8 cellular contexts compared by ENCODE assay signal in genomic region chr19:50024719-50025021, GRCh38. TPM values are rescaled to one million over a fixed set of nuclear protein-coding genes. Genes with fewer than 3 reads are reported as not detected.
DNase-seq lines count a peak whose midpoint lies in the region; ATAC-seq and TF ChIP-seq lines count a peak whose summit lies in the region.

No MANE protein-coding gene starts in this region.

- in situ Hi-C loops in IMR-90 (cut with MboI; ENCODE audit: low sequenced_read_pairs), result no loop called here

- no peak overlapping the region; the same call in 1 of the 2 replicates for H3K18ac ChIP-seq in IMR-90 (ENCODE audit: low read depth, low read length)

- TF ChIP-seq CTCF in IMR-90 (conservative IDR thresholded peaks at IDR 0.05; ENCODE audit: low read depth, low read length) (no peak), colonic mucosa (IDR thresholded peaks at IDR 0.05) (no peak), neural cell (IDR thresholded peaks at IDR 0.05; ENCODE audit: poor library complexity, severe bottlenecking) (no peak)

- dilution Hi-C loops in IMR-90 (cut with HindIII; ENCODE audit: low sequenced_read_pairs, unreplicated experiment), result no loop called here

- no peaks in the 10 kb centered on the region for H3K9me3 ChIP-seq in IMR-90 (ENCODE audit: control insufficient read depth, insufficient read depth, low read length)
- H3K9me3 ChIP-seq in colonic mucosa, result no peaks in the 10 kb centered on the region
- no peaks in the 10 kb centered on the region for H3K9me3 ChIP-seq in neural cell (ENCODE audit: low read length)

- H2BK20ac ChIP-seq in IMR-90 (ENCODE audit: low read depth, low read length), result no peak overlapping the region

- WGBS in IMR-90 (ENCODE audit: extremely low coverage in 2 of 2, insufficient read length in 1 of 2), 2 experiments, result 2% methylated on average over 9 of the region's 10 CpGs; no CpG with 5 or more reads in 1 of the 2 experiments

- no peaks in the 10 kb centered on the region for H3F3A ChIP-seq in neural cell (ENCODE audit: insufficient read depth, low read length, poor library complexity, severe bottlenecking)

- intact Hi-C loops in IMR-90 (cut with micrococcal nuclease) (loop anchor here (1.0 to 5.0 kb wide), 2 partner anchors 37 to 147 kb away; partner anchors contain the start of genes AKT1S1 and TBC1D17), colonic mucosa (cut with DNase I) (no loop called here)

- H3K14ac ChIP-seq in IMR-90 (replicated peaks; ENCODE audit: low read depth, low read length), result peak overlapping the region; percentile 83

- ATAC-seq in IMR-90 (ENCODE audit: low read depth), result no peak

- peak overlapping the region; percentile 31 to 86; a peak in 3 of 4 replicates for H4K8ac ChIP-seq in IMR-90 (ENCODE audit: low read depth in 2 of 2, low read length in 2 of 2)

- no peak overlapping the region for H2BK120ac ChIP-seq in IMR-90 (ENCODE audit: low read depth, low read length)

- peak overlapping the region; percentile 81 for H2BK5ac ChIP-seq in IMR-90 (ENCODE audit: low read depth, low read length, poor library complexity, severe bottlenecking)

- H3K4ac ChIP-seq in IMR-90 (ENCODE audit: low read depth, low read length), result peak overlapping the region; percentile 67

- H3K23ac ChIP-seq in IMR-90 (ENCODE audit: low read depth, low read length), result peak overlapping the region; percentile 65

- no peaks in the 10 kb centered on the region for H3K9me2 ChIP-seq in neural cell (ENCODE audit: insufficient read depth, low read length)

- peaks cover 34 to 71% of the 10 kb centered on the region in 2 experiments for H3K79me1 ChIP-seq in IMR-90 (ENCODE audit: low read depth in 1 of 2, low read length in 2 of 2)

- H3K79me2 ChIP-seq in neural cell (replicated peaks; ENCODE audit: insufficient read depth, low read length), result peaks cover 27% of the 10 kb centered on the region

- H4K5ac ChIP-seq in IMR-90 (ENCODE audit: low read depth, low read length), result no peak overlapping the region; the same call in 1 of the 2 replicates

- no TSS peak for BruUV-seq in IMR-90 (replicated peaks; lab: Mats Ljungman, UMichigan)

- H3K4me2 ChIP-seq in IMR-90 (ENCODE audit: low read depth, low read length) (peak overlapping the region; percentile 88), neural cell (ENCODE audit: low read length) (peak overlapping the region; percentile 56)

- TF ChIP-seq RAD21 in IMR-90 (IDR thresholded peaks at IDR 0.05; ENCODE audit: low read length) (no peak), neural cell (conservative IDR thresholded peaks at IDR 0.05) (no peak)

- H3K4me1 ChIP-seq in IMR-90 (ENCODE audit: control insufficient read depth, insufficient read depth, low read length), result no peaks in the 10 kb centered on the region
- peaks cover 15% of the 10 kb centered on the region for H3K4me1 ChIP-seq in colonic mucosa

- H3K27me3 ChIP-seq in IMR-90 (ENCODE audit: control insufficient read depth, insufficient read depth, low read length), result no peaks in the 10 kb centered on the region
- no peaks in the 10 kb centered on the region for H3K27me3 ChIP-seq in colonic mucosa
- no peaks in the 10 kb centered on the region for H3K27me3 ChIP-seq in neural cell (ENCODE audit: insufficient read depth, low read depth, low read length)

- peak overlapping the region; percentile 5 for H2AK5ac ChIP-seq in IMR-90 (ENCODE audit: low read depth, low read length)

- H2BK15ac ChIP-seq in IMR-90 (ENCODE audit: low read depth, low read length), result no peak overlapping the region

- POLR2A ChIA-PET in IMR-90 (lab: Charles Lee; ENCODE audit: unreplicated experiment), result no interaction called here

- no peak for TF ChIP-seq POLR2A in IMR-90 (IDR thresholded peaks at IDR 0.05; ENCODE audit: low read depth, low read length)

- peak overlapping the region; percentile 91 for H2AK9ac ChIP-seq in IMR-90 (replicated peaks; ENCODE audit: low read depth, low read length, poor library complexity)

- CTCF ChIA-PET in IMR-90 (lab: Yijun Ruan, JAX), result no interaction called here

- H3K4me3 ChIP-seq in IMR-90 (ENCODE audit: insufficient read depth, low read depth, low read length) (peak overlapping the region; percentile 65), colonic mucosa (peak overlapping the region; percentile 96), neural cell (ENCODE audit: low read length) (peak overlapping the region; percentile 93)

- H3K36me3 ChIP-seq in IMR-90 (ENCODE audit: control insufficient read depth, insufficient read depth, low read length), result peaks cover 5% of the 10 kb centered on the region
- H3K36me3 ChIP-seq in colonic mucosa, result no peaks in the 10 kb centered on the region
- no peaks in the 10 kb centered on the region for H3K36me3 ChIP-seq in neural cell (ENCODE audit: insufficient read depth, low read length)

- TF ChIP-seq EP300 in neural cell (conservative IDR thresholded peaks at IDR 0.05; ENCODE audit: poor library complexity, severe bottlenecking), result no peak

- DNase-seq in COR-L47 (lab: John Stamatoyannopoulos, UW), result peak; percentile 11
- no peak for DNase-seq in IMR-90
- DNase-seq in colonic mucosa, result no peak
- DNase-seq in HUDEP-2 (lab: John Stamatoyannopoulos, UW; ENCODE audit: unreplicated experiment in 76 of 76), result no peak
- no peak for DNase-seq in HuH-7 (ENCODE audit: low spot score)
- DNase-seq in NCI-H1092 treated with DMSO at 0.1 percent for 48 hours (lab: John Stamatoyannopoulos, UW), result no peak
- no peak for DNase-seq in amniotic stem cell (lab: John Stamatoyannopoulos, UW)

- H3K9ac ChIP-seq in IMR-90 (ENCODE audit: low read depth, low read length) (peak overlapping the region; percentile 82), colonic mucosa (ENCODE audit: low read depth in 2 of 2, low read length in 2 of 2) (peak overlapping the region; percentile 85 to 94), neural cell (ENCODE audit: low read length) (peak overlapping the region; percentile 72)

- H3K27ac ChIP-seq in IMR-90 (ENCODE audit: insufficient read depth, low read length) (peak overlapping the region; percentile 83), colonic mucosa (peak overlapping the region; percentile 96), neural cell (ENCODE audit: low read length) (peak overlapping the region; percentile 52)

- peak overlapping the region; percentile 96 for H2AFZ ChIP-seq in IMR-90 (replicated peaks; ENCODE audit: low read length, poor library complexity)
- H2AFZ ChIP-seq in neural cell (ENCODE audit: low read depth, low read length), result peak overlapping the region; percentile 79

- peak overlapping the region; percentile 71; the same call in 1 of the 2 replicates for H4K91ac ChIP-seq in IMR-90 (ENCODE audit: insufficient read depth, low read depth, low read length)

- H4K20me1 ChIP-seq in IMR-90 (ENCODE audit: insufficient read depth, low read length) (peaks cover 15% of the 10 kb centered on the region; the same call in 1 of the 2 replicates), neural cell (ENCODE audit: insufficient read depth) (no peaks in the 10 kb centered on the region)

- H3K56ac ChIP-seq in IMR-90 (ENCODE audit: extremely low read depth, insufficient read depth, low read length), result peak overlapping the region; percentile 65

- H3K9me1 ChIP-seq in IMR-90 (ENCODE audit: insufficient read depth, low read length), result no peaks in the 10 kb centered on the region; the same call in 1 of the 2 replicates

TF ChIP-seq in IMR-90, 13 proteins besides CTCF, POLR2A, EP300 and RAD21 (continues in another document):
- TF ChIP-seq RFX5 (IDR thresholded peaks at IDR 0.05; ENCODE audit: low read depth, low read length), result no peak
- TF ChIP-seq USF2 (IDR thresholded peaks at IDR 0.05; ENCODE audit: low read depth, low read length), result no peak
- no peak for TF ChIP-seq CEBPB (IDR thresholded peaks at IDR 0.05; ENCODE audit: low read depth, low read length)
- TF ChIP-seq CHD1 (IDR thresholded peaks at IDR 0.05; ENCODE audit: low read depth, low read length), result no peak
- TF ChIP-seq MAZ (IDR thresholded peaks at IDR 0.05; ENCODE audit: borderline replicate concordance, low read depth, low read length), result no peak
- no peak for TF ChIP-seq BHLHE40 (IDR thresholded peaks at IDR 0.05; ENCODE audit: low read depth, low read length)

TF ChIP-seq in neural cell, 6 proteins besides CTCF, POLR2A, EP300 and RAD21 (continues in another document):
- no peak for TF ChIP-seq SMC3 (conservative IDR thresholded peaks at IDR 0.05; ENCODE audit: poor library complexity)
- TF ChIP-seq EZH2 (IDR thresholded peaks at IDR 0.05; ENCODE audit: borderline replicate concordance, insufficient read depth, low read length, poor library complexity, severe bottlenecking), result no peak
- TF ChIP-seq TAF1 (IDR thresholded peaks at IDR 0.05; ENCODE audit: low read depth), result no peak
- TF ChIP-seq MXI1 (conservative IDR thresholded peaks at IDR 0.05; ENCODE audit: poor library complexity, severe bottlenecking), result no peak
- TF ChIP-seq POLR2AphosphoS5 (IDR thresholded peaks at IDR 0.05), result no peak

RNA-seq across cellular contexts. Expression of gene VRK3, which starts 0.5 kb away (rescaled TPM):
- total RNA-seq in IMR-90 (2012; rRNA removed) (20.6 and 28.7 TPM in 2 replicates), colonic mucosa (10 to 100 TPM; 50.0 to 77.7 TPM)
- polyA plus RNA-seq in IMR-90 (2012; rRNA removed) (27.9 and 35.8 TPM in 2 replicates), neural cell (35.3 and 47.3 TPM in 2 replicates)
- 25.1 and 26.2 TPM in 2 replicates for polyA plus RNA-seq in IMR-90 (2012; cell fraction: cytosol; rRNA removed)
- polyA plus RNA-seq in IMR-90 (2012; cell fraction: nucleus; rRNA removed; ENCODE audit: low replicate concordance), result 35.4 and 41.3 TPM in 2 replicates
- 30.2 and 41.1 TPM in 2 replicates for polyA minus RNA-seq in neural cell

RNA-seq across cellular contexts. Expression of gene ZNF473, which starts 1.1 kb away (rescaled TPM):
- 10.8 and 13.3 TPM in 2 replicates for total RNA-seq in IMR-90 (2012; rRNA removed)
- polyA plus RNA-seq in IMR-90 (2012; rRNA removed), result 3.6 and 4.5 TPM in 2 replicates
- polyA plus RNA-seq in IMR-90 (2012; cell fraction: cytosol; rRNA removed), result 1.2 and 1.9 TPM in 2 replicates
- polyA plus RNA-seq in IMR-90 (2012; cell fraction: nucleus; rRNA removed; ENCODE audit: low replicate concordance), result 5.0 and 6.3 TPM in 2 replicates
- total RNA-seq in colonic mucosa, result 1 to 10 TPM; 5.9 to 7.6 TPM
- polyA plus RNA-seq in neural cell, result 8.4 and 11.7 TPM in 2 replicates
- polyA minus RNA-seq in neural cell, result 22.4 and 28.9 TPM in 2 replicates
